ENCODE assay signal across 24 cellular contexts in genomic region chr17:17130077-17130844, GRCh38.
A peak's percentile ranks its signal among the peaks of the same experiment; 100 is the strongest.
DNase-seq lines count a peak whose midpoint lies in the region; ATAC-seq and TF ChIP-seq lines count a peak whose summit lies in the region.
"Had no signal": no experiment of that assay in that cellular context is flagged by ENCODE, and none has a peak within 500 bp of the region (broad histone marks: within the 10 kb centered on the region; RNA-seq: fewer than 3 reads in every experiment).

No MANE protein-coding gene starts in this region.

- no peaks in the 10 kb centered on the region for H3K27me3 Mint-ChIP-seq in activated naive CD8-positive, alpha-beta T cell treated with anti-CD3 and anti-CD28 coated beads, Interleukin-2, amount 10 ng/mL, durations not matched to agents 7 days and 5 days
- H3K27me3 Mint-ChIP-seq in activated naive CD8-positive, alpha-beta T cell treated with anti-CD3 and anti-CD28 coated beads, Interleukin-2, amount 50 U/mL, for 24 hours = no peaks in the 10 kb centered on the region
- peaks cover 13% of the 10 kb centered on the region for H3K27me3 Mint-ChIP-seq in endothelial cell (ENCODE audit: unreplicated experiment)
- H3K27me3 Mint-ChIP-seq: activated CD4-positive, alpha-beta memory T cell treated with anti-CD3 and anti-CD28 coated beads, Interleukin-2, amount 10 ng/mL, durations not matched to agents 7 days and 5 days had no signal

- peaks cover 21% of the 10 kb centered on the region for H3K4me1 Mint-ChIP-seq in activated naive CD8-positive, alpha-beta T cell treated with anti-CD3 and anti-CD28 coated beads, Interleukin-2, amount 10 ng/mL, durations not matched to agents 7 days and 5 days
- H3K4me1 Mint-ChIP-seq in activated naive CD8-positive, alpha-beta T cell treated with anti-CD3 and anti-CD28 coated beads, Interleukin-2, amount 50 U/mL, for 24 hours = peaks cover 24% of the 10 kb centered on the region
- peaks cover 8% of the 10 kb centered on the region for H3K4me1 Mint-ChIP-seq in endothelial cell (ENCODE audit: unreplicated experiment)

- H4K20me1 ChIP-seq in OCI-LY1 (ENCODE audit: insufficient read depth, low read length) = no peaks in the 10 kb centered on the region

- H3K27ac ChIP-seq in OCI-LY1 (ENCODE audit: low read depth, low read length, poor library complexity, severe bottlenecking) = no peak overlapping the region
- H3K27ac ChIP-seq in psoas muscle = peak overlapping the region; percentile 41
- H3K27ac ChIP-seq: ascending aorta, GM23248, neutrophil, SJSA1 had no signal

- H3K9ac ChIP-seq in OCI-LY1 (ENCODE audit: low read length) = no peak overlapping the region
- H3K9ac ChIP-seq: GM23248 had no signal

- H3K27me3 ChIP-seq in OCI-LY1 (ENCODE audit: insufficient read depth, low read length) (no peaks in the 10 kb centered on the region), psoas muscle (ENCODE audit: insufficient read depth in 3 of 3, low read length in 2 of 3) (no peaks in the 10 kb centered on the region)
- H3K27me3 ChIP-seq: ascending aorta, neutrophil, SJSA1 had no signal

- H3K9me3 ChIP-seq in OCI-LY1 (ENCODE audit: low read length) (no peaks in the 10 kb centered on the region), psoas muscle (no peaks in the 10 kb centered on the region)
- H3K9me3 ChIP-seq: ascending aorta, mucosa of descending colon, neutrophil, SJSA1 had no signal

- H3K27ac Mint-ChIP-seq in activated naive CD8-positive, alpha-beta T cell treated with anti-CD3 and anti-CD28 coated beads, Interleukin-2, amount 10 ng/mL, durations not matched to agents 7 days and 5 days = peak overlapping the region; percentile 25
- no peak overlapping the region for H3K27ac Mint-ChIP-seq in activated naive CD8-positive, alpha-beta T cell treated with anti-CD3 and anti-CD28 coated beads, Interleukin-2, amount 50 U/mL, for 24 hours
- peak overlapping the region; percentile 41 for H3K27ac Mint-ChIP-seq in endothelial cell (ENCODE audit: unreplicated experiment)
- H3K27ac Mint-ChIP-seq: activated CD4-positive, alpha-beta memory T cell treated with anti-CD3 and anti-CD28 coated beads, Interleukin-2, amount 10 ng/mL, durations not matched to agents 7 days and 5 days; T-helper 2 cell treated with Interferon-gamma antibody and Interleukin-4, amounts not matched to agents 5 μg/mL and 100 μg/mL, for 36 hours had no signal

- H3K36me3 ChIP-seq in OCI-LY1 (ENCODE audit: insufficient read depth, low read length) = peaks cover 21% of the 10 kb centered on the region; the same call in 1 of the 2 replicates
- H3K36me3 ChIP-seq in psoas muscle (ENCODE audit: insufficient read depth in 1 of 2, low read depth in 1 of 2) = peaks cover 6 to 67% of the 10 kb centered on the region in 2 donors

- TF ChIP-seq CTCF in OCI-LY1 (IDR thresholded peaks at IDR 0.05; ENCODE audit: low read length) = peak; percentile 16; the same call in 1 of the 2 replicates
- no peak for TF ChIP-seq CTCF in endothelial cell (IDR thresholded peaks at IDR 0.05; ENCODE audit: unreplicated experiment)
- TF ChIP-seq CTCF in psoas muscle (IDR thresholded peaks at IDR 0.05) = no peak

- intact Hi-C loops in psoas muscle (cut with DNase I) = no loop called here

- H2AFZ ChIP-seq in OCI-LY1 (ENCODE audit: low read length) = no peak overlapping the region
- H2AFZ ChIP-seq: GM23248 had no signal

- no peak for ATAC-seq in activated naive CD8-positive, alpha-beta T cell treated with anti-CD3 and anti-CD28 coated beads, Interleukin-2, amount 10 ng/mL, durations not matched to agents 7 days and 5 days (ENCODE audit: low read depth)
- ATAC-seq in activated naive CD8-positive, alpha-beta T cell treated with anti-CD3 and anti-CD28 coated beads, Interleukin-2, amount 50 U/mL, for 24 hours = no peak
- no peak for ATAC-seq in psoas muscle
- no peak for ATAC-seq in GM21423 (IDR thresholded peaks at IDR 0.05; ENCODE audit: unreplicated experiment)
- ATAC-seq: activated T-cell treated with anti-CD3 and anti-CD28 coated beads, Interleukin-2, amount 50 U/mL, for 4 hours; mucosa of descending colon; WTC11 had no signal

- H3K36me3 Mint-ChIP-seq in activated naive CD8-positive, alpha-beta T cell treated with anti-CD3 and anti-CD28 coated beads, Interleukin-2, amount 10 ng/mL, durations not matched to agents 7 days and 5 days = no peaks in the 10 kb centered on the region
- no peaks in the 10 kb centered on the region for H3K36me3 Mint-ChIP-seq in activated naive CD8-positive, alpha-beta T cell treated with anti-CD3 and anti-CD28 coated beads, Interleukin-2, amount 50 U/mL, for 24 hours (ENCODE audit: low read depth)
- H3K36me3 Mint-ChIP-seq in endothelial cell (ENCODE audit: low read depth, unreplicated experiment) = peaks cover 13% of the 10 kb centered on the region
- H3K36me3 Mint-ChIP-seq: WTC11 had no signal

- H3K79me2 ChIP-seq in OCI-LY1 (ENCODE audit: insufficient read depth, low read length) = no peaks in the 10 kb centered on the region

- H3K4me3 Mint-ChIP-seq in activated naive CD8-positive, alpha-beta T cell treated with anti-CD3 and anti-CD28 coated beads, Interleukin-2, amount 10 ng/mL, durations not matched to agents 7 days and 5 days = no peak overlapping the region
- H3K4me3 Mint-ChIP-seq in activated naive CD8-positive, alpha-beta T cell treated with anti-CD3 and anti-CD28 coated beads, Interleukin-2, amount 50 U/mL, for 24 hours = no peak overlapping the region
- no peak overlapping the region for H3K4me3 Mint-ChIP-seq in endothelial cell (ENCODE audit: unreplicated experiment)
- H3K4me3 Mint-ChIP-seq: activated CD4-positive, alpha-beta memory T cell treated with anti-CD3 and anti-CD28 coated beads, Interleukin-2, amount 10 ng/mL, durations not matched to agents 7 days and 5 days; activated T-cell treated with anti-CD3 and anti-CD28 coated beads, Interleukin-2, amount 50 U/mL, for 4 hours; CD14-positive monocyte; T-helper 2 cell treated with Interferon-gamma antibody and Interleukin-4, amounts not matched to agents 5 μg/mL and 100 μg/mL, for 36 hours; WTC11 had no signal

- WGBS in psoas muscle, 3 donors = 74 to 85% (median 79%) methylated on average over 12 of the region's 12 CpGs

- no peaks in the 10 kb centered on the region for H3K9me3 Mint-ChIP-seq in activated naive CD8-positive, alpha-beta T cell treated with anti-CD3 and anti-CD28 coated beads, Interleukin-2, amount 10 ng/mL, durations not matched to agents 7 days and 5 days
- no peaks in the 10 kb centered on the region for H3K9me3 Mint-ChIP-seq in activated naive CD8-positive, alpha-beta T cell treated with anti-CD3 and anti-CD28 coated beads, Interleukin-2, amount 50 U/mL, for 24 hours
- no peaks in the 10 kb centered on the region for H3K9me3 Mint-ChIP-seq in endothelial cell (ENCODE audit: unreplicated experiment)
- H3K9me3 Mint-ChIP-seq: activated CD4-positive, alpha-beta memory T cell treated with anti-CD3 and anti-CD28 coated beads, Interleukin-2, amount 10 ng/mL, durations not matched to agents 7 days and 5 days; activated T-cell treated with anti-CD3 and anti-CD28 coated beads, Interleukin-2, amount 50 U/mL, for 4 hours; CD14-positive monocyte; T-helper 2 cell treated with Interferon-gamma antibody and Interleukin-4, amounts not matched to agents 5 μg/mL and 100 μg/mL, for 36 hours; WTC11 had no signal

- POLR2A ChIA-PET in activated naive CD8-positive, alpha-beta T cell treated with anti-CD3 and anti-CD28 coated beads, Interleukin-2, amount 10 ng/mL, durations not matched to agents 7 days and 5 days (lab: Charles Lee) = no interaction called here

- H3K9me2 ChIP-seq in OCI-LY1 (ENCODE audit: low read depth, low read length) = no peaks in the 10 kb centered on the region

- no peak for DNase-seq in activated naive CD8-positive, alpha-beta T cell treated with anti-CD3 and anti-CD28 coated beads, Interleukin-2, amount 10 ng/mL, durations not matched to agents 7 days and 5 days
- no peak for DNase-seq in activated naive CD8-positive, alpha-beta T cell treated with anti-CD3 and anti-CD28 coated beads, Interleukin-2, amount 50 U/mL, for 24 hours
- DNase-seq in endothelial cell (ENCODE audit: low spot score) (no peak), psoas muscle (peak; percentile 7 to 45), SK-N-DZ (ENCODE audit: low spot score) (no peak), ecto neural progenitor cell (ENCODE audit: low spot score) (no peak)
- DNase-seq: ACHN; activated CD4-positive, alpha-beta memory T cell treated with anti-CD3 and anti-CD28 coated beads, Interleukin-2, amount 10 ng/mL, durations not matched to agents 7 days and 5 days; activated naive CD4-positive, alpha-beta T cell treated with anti-CD3 and anti-CD28 coated beads, Interleukin-2, amount 50 U/mL, for 16 hours; activated T-cell treated with anti-CD3 and anti-CD28 coated beads, Interleukin-2, amount 50 U/mL, for 4 hours; DMS153; GDM1; GM23248; KBM-7; stimulated activated CD4-positive, alpha-beta T cell treated with anti-CD3 and anti-CD28 coated beads, Interleukin-4, amount 100 ng/mL, for 4 hours had no signal

- H3F3A ChIP-seq in OCI-LY1 (ENCODE audit: insufficient read depth, low read length) = no peaks in the 10 kb centered on the region

- no peak overlapping the region for H3K4me2 ChIP-seq in OCI-LY1 (ENCODE audit: low read length)

- H3K4me3 ChIP-seq in OCI-LY1 (ENCODE audit: low read depth, low read length, poor library complexity, severe bottlenecking) = no peak overlapping the region
- no peak overlapping the region for H3K4me3 ChIP-seq in psoas muscle
- H3K4me3 ChIP-seq: ascending aorta, GM23248, mucosa of descending colon, SJSA1 had no signal

- no peaks in the 10 kb centered on the region for H3K4me1 ChIP-seq in OCI-LY1 (ENCODE audit: insufficient read depth, low read length, severe bottlenecking)
- H3K4me1 ChIP-seq in psoas muscle = peaks cover 58% of the 10 kb centered on the region
- H3K4me1 ChIP-seq: SJSA1 had no signal

Comparison
In these comparisons a context has a peak if more than half of its experiments do, and no peak if none do; other contexts are left out.
1. DNase-seq: peak in psoas muscle (2 of 2); none in activated naive CD8-positive, alpha-beta T cell treated with anti-CD3 and anti-CD28 coated beads, Interleukin-2, amount 10 ng/mL, durations not matched to agents 7 days and 5 days (single experiment), activated naive CD8-positive, alpha-beta T cell treated with anti-CD3 and anti-CD28 coated beads, Interleukin-2, amount 50 U/mL, for 24 hours (single experiment), endothelial cell (single experiment), SK-N-DZ (single experiment) and ecto neural progenitor cell (single experiment).